14 cellular contexts compared by ENCODE assay signal in genomic region chr5:133461796-133462516, GRCh38.
"Had no signal": no experiment of that assay in that cellular context is flagged by ENCODE, and none has a peak within 500 bp of the region (broad histone marks: within the 10 kb centered on the region; RNA-seq: fewer than 3 reads in every experiment).

No MANE protein-coding gene starts in this region.

- DNase-seq: activated B cell treated with CpG ODN at 0.5 μM for 24 hours; activated CD4-positive, alpha-beta memory T cell treated with anti-CD3 and anti-CD28 coated beads for 36 hours; activated CD4-positive, alpha-beta T cell treated with anti-CD3 and anti-CD28 coated beads for 4 hours; activated naive CD4-positive, alpha-beta T cell treated with Interleukin-2 at 50 U/mL for 16 hours; activated naive CD8-positive, alpha-beta T cell treated with anti-CD3 and anti-CD28 coated beads for 36 hours; activated T-cell treated with anti-CD3 and anti-CD28 coated beads, Interleukin-2, amount 50 U/mL, for 48 hours; cortex of kidney; head of caudate nucleus; hypothalamus; naive thymus-derived CD8-positive, alpha-beta T cell; retina; stimulated activated CD4-positive, alpha-beta T cell treated with anti-CD3 and anti-CD28 coated beads, Interleukin-2, amount 100 ng/mL, for 48 hours; stimulated activated naive CD4-positive, alpha-beta T cell treated with Interleukin-2 at 50 U/mL for 16 hours; T1000 had no signal
